8 cellular contexts compared by ENCODE assay signal in the genomic region with DNA sequence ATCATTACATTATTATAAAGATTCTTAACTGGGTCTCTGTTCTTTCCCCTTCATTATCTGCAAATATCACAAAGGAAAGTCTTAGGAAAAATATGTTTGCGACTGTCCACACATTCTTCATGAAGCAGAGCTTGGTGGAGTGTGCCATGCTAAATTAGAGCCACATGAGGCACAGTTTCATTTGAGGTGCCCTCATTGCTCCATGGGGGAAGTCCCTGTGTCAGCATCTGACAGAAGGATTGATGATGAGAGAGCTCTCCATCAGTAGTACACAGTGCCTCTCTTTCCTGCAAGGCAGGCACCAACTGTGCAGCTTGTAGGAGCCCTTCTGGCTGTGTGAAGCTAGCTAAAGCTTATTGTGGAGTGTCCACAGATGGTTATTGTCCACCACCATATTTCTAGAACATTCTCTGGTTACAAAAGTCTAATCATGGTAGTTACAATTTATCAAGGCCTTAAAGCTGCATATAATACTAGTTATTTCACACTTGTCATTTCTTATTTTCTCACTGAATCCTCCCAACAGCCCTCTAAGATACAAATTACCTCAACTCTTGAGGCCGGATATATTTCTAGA.
DNase-seq lines count a peak whose midpoint lies in the region; ATAC-seq, FAIRE-seq and TF ChIP-seq lines count a peak whose summit lies in the region.

No MANE protein-coding gene starts in this region.

- DNase-seq in activated CD4-positive, alpha-beta T cell treated with anti-CD3 and anti-CD28 coated beads for 36 hours = peak; percentile 66
- DNase-seq in activated CD4-positive, alpha-beta T cell treated with anti-CD3 and anti-CD28 coated beads, Interleukin-2, amount 50 U/mL, for 1 hour = no peak
- DNase-seq in RPMI8226 (peak; percentile 83), left colon (no peak), endodermal cell (no peak), GM10266 (ENCODE audit: extremely low spot score) (no peak), GM19239 (ENCODE audit: insufficient read length, low spot score) (no peak)

- CTCF ChIA-PET in activated CD4-positive, alpha-beta T cell treated with anti-CD3 and anti-CD28 coated beads for 36 hours (lab: Charles Lee) = interaction anchor here (0.5 to 2.1 kb wide), 11 partner anchors 8 to 241 kb away, joined by 3 to 10 read pairs (median 3); no protein-coding TSS in a partner anchor

- POLR2A ChIA-PET in activated CD4-positive, alpha-beta T cell treated with anti-CD3 and anti-CD28 coated beads for 36 hours (lab: Charles Lee) = no interaction called here

- no peaks in the 10 kb centered on the region for H3K27me3 ChIP-seq in endodermal cell (ENCODE audit: control insufficient read depth, insufficient read depth, low read length, poor library complexity, severe bottlenecking)

- FAIRE-seq in GM19239 (lab: Jason Lieb, UNC) = no peak

- intact Hi-C loops in activated CD4-positive, alpha-beta T cell treated with anti-CD3 and anti-CD28 coated beads for 36 hours (cut with DNase I, micrococcal nuclease) = no loop called here
- intact Hi-C loops in left colon (cut with DNase I, micrococcal nuclease) = loop anchor here in 1 of 2 donors (10.0 kb wide), 1 partner anchor 89 kb away; no protein-coding TSS in a partner anchor

- H3K36me3 Mint-ChIP-seq in activated CD4-positive, alpha-beta T cell treated with anti-CD3 and anti-CD28 coated beads for 36 hours (ENCODE audit: low read depth) = peaks cover 2% of the 10 kb centered on the region
- peaks cover 5% of the 10 kb centered on the region for H3K36me3 Mint-ChIP-seq in endodermal cell (ENCODE audit: low read depth)

- H3K27ac Mint-ChIP-seq in activated CD4-positive, alpha-beta T cell treated with anti-CD3 and anti-CD28 coated beads for 36 hours = peak overlapping the region; percentile 87
- H3K27ac Mint-ChIP-seq in endodermal cell = no peak overlapping the region

- H3K4me1 ChIP-seq in endodermal cell (ENCODE audit: control insufficient read depth, insufficient read depth, low read length) = no peaks in the 10 kb centered on the region

- peak; percentile 75 for ATAC-seq in activated CD4-positive, alpha-beta T cell treated with anti-CD3 and anti-CD28 coated beads for 36 hours
- ATAC-seq in HG02885 (IDR thresholded peaks at IDR 0.05; ENCODE audit: poor library complexity, unreplicated experiment) (peak; percentile 43), left colon (peak; percentile 18)

- H3K4me1 Mint-ChIP-seq in activated CD4-positive, alpha-beta T cell treated with anti-CD3 and anti-CD28 coated beads for 36 hours = peaks cover 51% of the 10 kb centered on the region
- H3K4me1 Mint-ChIP-seq in endodermal cell = no peaks in the 10 kb centered on the region

- H3K9me3 ChIP-seq in endodermal cell (ENCODE audit: control insufficient read depth, low read length) = no peaks in the 10 kb centered on the region

- TF ChIP-seq CTCF in endodermal cell (conservative IDR thresholded peaks at IDR 0.05) (no peak), GM10266 (IDR thresholded peaks at IDR 0.05; ENCODE audit: control insufficient read depth, insufficient read depth, low read depth, missing control alignments) (no peak)

- no peaks in the 10 kb centered on the region for H3K9me3 Mint-ChIP-seq in activated CD4-positive, alpha-beta T cell treated with anti-CD3 and anti-CD28 coated beads for 36 hours (ENCODE audit: low read depth)
- H3K9me3 Mint-ChIP-seq in endodermal cell = no peaks in the 10 kb centered on the region

- H3K4me3 Mint-ChIP-seq in activated CD4-positive, alpha-beta T cell treated with anti-CD3 and anti-CD28 coated beads for 36 hours = no peak overlapping the region
- no peak overlapping the region for H3K4me3 Mint-ChIP-seq in endodermal cell

- no peak overlapping the region for H3K27ac ChIP-seq in endodermal cell (ENCODE audit: low read depth, low read length)

- peaks cover 4% of the 10 kb centered on the region for H3K36me3 ChIP-seq in endodermal cell (ENCODE audit: control insufficient read depth, insufficient read depth, low read length)

- H3K4me3 ChIP-seq in endodermal cell (ENCODE audit: low read length) = no peak overlapping the region

- 100% methylated on average over 1 of the region's 2 CpGs; no CpG with 5 or more reads in 1 of the 2 experiments for WGBS in endodermal cell (ENCODE audit: insufficient coverage in 1 of 2, insufficient read length in 1 of 2), 2 experiments

- no peak overlapping the region for H3K9ac ChIP-seq in endodermal cell (ENCODE audit: extremely low read depth, low read length, poor library complexity, severe bottlenecking)

- H3K27me3 Mint-ChIP-seq in activated CD4-positive, alpha-beta T cell treated with anti-CD3 and anti-CD28 coated beads for 36 hours = no peaks in the 10 kb centered on the region
- no peaks in the 10 kb centered on the region for H3K27me3 Mint-ChIP-seq in endodermal cell (ENCODE audit: insufficient read depth)

Comparison
In these comparisons a context has a peak if more than half of its experiments do, and no peak if none do; other contexts are left out.
1. DNase-seq: peak in activated CD4-positive, alpha-beta T cell treated with anti-CD3 and anti-CD28 coated beads for 36 hours (single experiment) and RPMI8226 (single experiment); none in activated CD4-positive, alpha-beta T cell treated with anti-CD3 and anti-CD28 coated beads, Interleukin-2, amount 50 U/mL, for 1 hour (single experiment), left colon (0 of 2), endodermal cell (single experiment), GM10266 (single experiment) and GM19239 (single experiment).
2. ATAC-seq: peak in every context shown above with its lines; median percentile 75 in activated CD4-positive, alpha-beta T cell treated with anti-CD3 and anti-CD28 coated beads for 36 hours; 43 in HG02885; 18 in left colon.